ENCODE assay signal across 20 cellular contexts in the genomic region with DNA sequence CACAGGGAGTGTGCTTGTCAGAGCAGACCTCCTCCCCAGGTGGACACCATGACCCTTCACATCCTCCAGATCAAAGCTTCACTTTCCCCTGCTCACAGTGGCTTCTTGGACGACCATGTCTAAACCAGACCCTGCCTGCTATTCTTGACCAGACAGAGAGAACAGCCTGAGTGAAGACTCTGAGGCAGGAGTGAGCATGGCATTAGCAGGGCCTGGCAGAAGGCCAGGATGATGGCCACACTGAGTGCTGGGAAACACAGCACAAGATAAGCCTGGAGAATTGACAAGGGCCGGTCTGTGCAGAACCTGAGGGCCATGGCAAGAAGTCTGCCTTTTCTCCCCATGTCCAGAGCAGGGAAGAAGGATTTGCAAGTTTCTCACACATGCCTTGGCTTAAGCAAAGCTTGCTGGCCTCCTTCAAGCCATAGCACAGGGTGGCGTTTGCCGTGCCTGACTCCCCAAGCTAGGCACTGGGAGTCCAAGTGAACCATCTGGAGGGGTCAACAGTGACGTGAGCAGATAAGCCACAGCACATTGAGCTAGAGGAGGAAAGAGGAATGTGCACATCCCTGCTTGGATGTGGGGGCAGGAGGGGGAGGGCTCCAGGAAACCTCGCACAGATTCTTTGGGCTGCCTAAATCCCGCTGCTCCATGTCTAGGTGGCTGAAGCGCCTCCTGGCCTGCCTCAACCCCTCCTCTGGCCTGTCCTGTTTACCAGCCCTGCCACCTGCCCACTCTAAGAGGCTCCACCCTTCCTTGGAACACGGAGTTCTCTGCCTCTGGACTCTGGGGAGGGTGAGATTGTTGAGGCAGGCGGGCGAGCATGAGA.
DNase-seq lines count a peak whose midpoint lies in the region; ATAC-seq and TF ChIP-seq lines count a peak whose summit lies in the region.
"Had no signal": no experiment of that assay in that cellular context is flagged by ENCODE, and none has a peak within 500 bp of the region (broad histone marks: within the 10 kb centered on the region; RNA-seq: fewer than 3 reads in every experiment).

No MANE protein-coding gene starts in this region.

- H3K27me3 ChIP-seq in heart left ventricle (no peaks in the 10 kb centered on the region), upper lobe of right lung (no peaks in the 10 kb centered on the region), A673 (replicated peaks; ENCODE audit: insufficient read depth, low read depth, low read length, poor library complexity) (no peaks in the 10 kb centered on the region)

- CTCF ChIA-PET in A673 (lab: Charles Lee): interaction anchor here (1.5 to 3.9 kb wide), 2 partner anchors 11 to 344 kb away, joined by 3 to 112 read pairs; no protein-coding TSS in a partner anchor

- POLR2A ChIA-PET in A673 (lab: Charles Lee; ENCODE audit: low non-redundant PET): interaction anchor here (0.6 kb wide), 1 partner anchor 68 kb away, joined by 9 read pairs; no protein-coding TSS in a partner anchor

- H3K4me3 Mint-ChIP-seq in natural killer cell treated with Interleukin-12 subunit alpha and Interleukin-12 subunit beta and Interleukin-15 and Interleukin-18, amount 100 ng/mL, for 72 hours: no peak overlapping the region
- H3K4me3 Mint-ChIP-seq: activated T-cell treated with anti-CD3 and anti-CD28 coated beads, Interleukin-2, amount 50 U/mL, for 24 hours; CD8-positive, alpha-beta memory T cell had no signal

- no TSS peak for BruUV-seq in A673 (replicated peaks; lab: Mats Ljungman, UMichigan)

- TF ChIP-seq CTCF in heart left ventricle (IDR thresholded peaks at IDR 0.05) (no peak), upper lobe of right lung (IDR thresholded peaks at IDR 0.05) (no peak), A673 (conservative IDR thresholded peaks at IDR 0.05; ENCODE audit: low read depth, low read length) (no peak)

- no peak for TF ChIP-seq POLR2A in heart left ventricle (IDR thresholded peaks at IDR 0.05)

- intact Hi-C loops in Right ventricle myocardium inferior (cut with DNase I): loop anchor here (2.0 kb wide), 1 partner anchor 123 kb away; no protein-coding TSS in a partner anchor
- intact Hi-C loops in cardiac septum (cut with DNase I): loop anchor here (2.0 to 10.0 kb wide), 3 partner anchors 73 to 679 kb away; no protein-coding TSS in a partner anchor
- intact Hi-C loops in heart left ventricle (cut with DNase I): loop anchor here in 7 of 10 donors (2.0 to 10.0 kb wide), 7 partner anchors 106 to 679 kb away; no protein-coding TSS in a partner anchor
- intact Hi-C loops in upper lobe of right lung (cut with DNase I): no loop called here
- intact Hi-C loops in A673 (cut with micrococcal nuclease; ENCODE audit: unreplicated experiment): loop anchor here (2.0 kb wide), 1 partner anchor 403 kb away; no protein-coding TSS in a partner anchor

- no peak overlapping the region for H3K27ac Mint-ChIP-seq in natural killer cell treated with Interleukin-12 subunit alpha and Interleukin-12 subunit beta and Interleukin-15 and Interleukin-18, amount 100 ng/mL, for 72 hours
- H3K27ac Mint-ChIP-seq: activated T-cell treated with anti-CD3 and anti-CD28 coated beads, Interleukin-2, amount 50 U/mL, for 24 hours had no signal

- no peaks in the 10 kb centered on the region for H3K36me3 ChIP-seq in heart left ventricle
- H3K36me3 ChIP-seq in upper lobe of right lung: no peaks in the 10 kb centered on the region
- H3K36me3 ChIP-seq in A673 (ENCODE audit: insufficient read depth, low read length, poor library complexity, severe bottlenecking): no peaks in the 10 kb centered on the region
- H3K36me3 ChIP-seq: thoracic aorta had no signal

- ATAC-seq in Right ventricle myocardium inferior (peak; percentile 61), heart left ventricle (peak; percentile 58 to 74 (median 71)), upper lobe of right lung (peak; percentile 91)
- no peak for ATAC-seq in natural killer cell treated with Interleukin-12 subunit alpha and Interleukin-12 subunit beta and Interleukin-15 and Interleukin-18, amount 100 ng/mL, for 72 hours

- DNase-seq in Right ventricle myocardium inferior (ENCODE audit: missing footprints) (peak; percentile 85), cardiac septum (ENCODE audit: low spot score) (no peak), heart left ventricle (peak in 4 of 5 donors; percentile 49 to 81 (median 65)), myocyte (ENCODE audit: low read depth) (peak; percentile 41), upper lobe of right lung (peak; percentile 82), iPS-NIHi11 (ENCODE audit: low spot score) (no peak), A673 (ENCODE audit: low spot score) (no peak)
- no peak for DNase-seq in natural killer cell treated with Interleukin-12 subunit alpha and Interleukin-12 subunit beta and Interleukin-15 and Interleukin-18, amount 100 ng/mL, for 72 hours (ENCODE audit: low spot score)
- DNase-seq: ACHN; activated CD4-positive, alpha-beta T cell treated with anti-CD3 and anti-CD28 coated beads, Interleukin-2, amount 50 U/mL, for 4 hours; activated T-cell treated with anti-CD3 and anti-CD28 coated beads, Interleukin-2, amount 50 U/mL, for 24 hours; CD8-positive, alpha-beta memory T cell; islet precursor cell; Kasumi-1; NCI-H1694 treated with DMSO at 0.1 percent for 48 hours; NK-92 treated with Interleukin-12 subunit alpha and Interleukin-12 subunit beta, amount 100 ng/mL, for 24 hours; psoas muscle; SIG-M5 had no signal

- 55 to 64% (median 58%) methylated on average over 10 to 11 of the region's 11 CpGs for WGBS in heart left ventricle, 4 donors

- peaks cover 14 to 22% of the 10 kb centered on the region in 2 donors for H3K4me1 Mint-ChIP-seq in natural killer cell treated with Interleukin-12 subunit alpha and Interleukin-12 subunit beta and Interleukin-15 and Interleukin-18, amount 100 ng/mL, for 72 hours (ENCODE audit: low read depth in 2 of 2)

- H3K9me3 ChIP-seq in heart left ventricle (no peaks in the 10 kb centered on the region), upper lobe of right lung (no peaks in the 10 kb centered on the region), A673 (ENCODE audit: low read depth, low read length, poor library complexity, severe bottlenecking) (no peaks in the 10 kb centered on the region)
- H3K9me3 ChIP-seq: psoas muscle, thoracic aorta had no signal

- H3K4me1 ChIP-seq in heart left ventricle (peaks cover 4 to 28% (median 17%) of the 10 kb centered on the region in 12 donors), upper lobe of right lung (peaks cover 9% of the 10 kb centered on the region), A673 (ENCODE audit: insufficient read depth, low read length, poor library complexity, severe bottlenecking) (peaks cover 29% of the 10 kb centered on the region)

- H3K27ac ChIP-seq in heart left ventricle (peak overlapping the region in 9 of 12 donors; percentile 13 to 71 (median 37)), upper lobe of right lung (no peak overlapping the region), A673 (ENCODE audit: low read depth, low read length, poor library complexity, severe bottlenecking) (no peak overlapping the region)
- H3K27ac ChIP-seq: HL-60, psoas muscle, thoracic aorta had no signal

- no peaks in the 10 kb centered on the region for H3K27me3 Mint-ChIP-seq in natural killer cell treated with Interleukin-12 subunit alpha and Interleukin-12 subunit beta and Interleukin-15 and Interleukin-18, amount 100 ng/mL, for 72 hours
- H3K27me3 Mint-ChIP-seq: activated T-cell treated with anti-CD3 and anti-CD28 coated beads, Interleukin-2, amount 50 U/mL, for 24 hours had no signal

- H3K4me3 ChIP-seq in heart left ventricle: no peak overlapping the region
- H3K4me3 ChIP-seq in upper lobe of right lung: no peak overlapping the region
- H3K4me3 ChIP-seq in A673 (ENCODE audit: low read depth, low read length, poor library complexity, severe bottlenecking): no peak overlapping the region
- H3K4me3 ChIP-seq: psoas muscle, thoracic aorta had no signal

- H3K36me3 Mint-ChIP-seq in natural killer cell treated with Interleukin-12 subunit alpha and Interleukin-12 subunit beta and Interleukin-15 and Interleukin-18, amount 100 ng/mL, for 72 hours: no peaks in the 10 kb centered on the region
- H3K36me3 Mint-ChIP-seq: CD8-positive, alpha-beta memory T cell had no signal

- H3K9me3 Mint-ChIP-seq in natural killer cell treated with Interleukin-12 subunit alpha and Interleukin-12 subunit beta and Interleukin-15 and Interleukin-18, amount 100 ng/mL, for 72 hours: no peaks in the 10 kb centered on the region
- H3K9me3 Mint-ChIP-seq: activated T-cell treated with anti-CD3 and anti-CD28 coated beads, Interleukin-2, amount 50 U/mL, for 24 hours; CD8-positive, alpha-beta memory T cell had no signal

Comparison
In these comparisons a context has a peak if more than half of its experiments do, and no peak if none do; other contexts are left out.
1. DNase-seq: peak in Right ventricle myocardium inferior (single experiment), heart left ventricle (4 of 5), myocyte (single experiment) and upper lobe of right lung (single experiment); none in cardiac septum (single experiment), iPS-NIHi11 (single experiment), A673 (single experiment) and natural killer cell treated with Interleukin-12 subunit alpha and Interleukin-12 subunit beta and Interleukin-15 and Interleukin-18, amount 100 ng/mL, for 72 hours (single experiment).
2. ATAC-seq: peak in Right ventricle myocardium inferior (single experiment), heart left ventricle (4 of 4) and upper lobe of right lung (single experiment); none in natural killer cell treated with Interleukin-12 subunit alpha and Interleukin-12 subunit beta and Interleukin-15 and Interleukin-18, amount 100 ng/mL, for 72 hours (0 of 2).
3. H3K27ac ChIP-seq: peak in heart left ventricle (9 of 12); none in upper lobe of right lung (single experiment) and A673 (single experiment).